Comparison of ENCODE assay signal across 8 cellular contexts in genomic region chr14:31208546-31209424, GRCh38. TPM values are rescaled to one million over a fixed set of nuclear protein-coding genes. Genes with fewer than 3 reads are reported as not detected.
DNase-seq lines count a peak whose midpoint lies in the region; ATAC-seq and TF ChIP-seq lines count a peak whose summit lies in the region.

No MANE protein-coding gene starts in this region.

- H3K9me3 ChIP-seq in AG04450 (ENCODE audit: control insufficient read depth, insufficient read depth, low read length) (no peaks in the 10 kb centered on the region; the same call in 1 of the 2 replicates), left lung (no peaks in the 10 kb centered on the region), stomach (no peaks in the 10 kb centered on the region)

- H3K4me1 ChIP-seq in left lung (peaks cover 13 to 31% of the 10 kb centered on the region in 2 donors), stomach (peaks cover 14 to 42% (median 32%) of the 10 kb centered on the region in 4 donors)

- intact Hi-C loops in left lung (cut with DNase I) (no loop called here), stomach (cut with DNase I; ENCODE audit: low total_unique reads) (no loop called here)

- H3K27me3 ChIP-seq in AG04450 (ENCODE audit: control insufficient read depth, insufficient read depth, low read length) (no peaks in the 10 kb centered on the region), left lung (no peaks in the 10 kb centered on the region), stomach (no peaks in the 10 kb centered on the region)

- no peak for TF ChIP-seq EP300 in stomach (IDR thresholded peaks at IDR 0.05)

- peaks cover 26 to 30% (median 28%) of the 10 kb centered on the region in 3 donors for H3K4me1 Mint-ChIP-seq in IgD-negative memory B cell
- peaks cover 30% of the 10 kb centered on the region for H3K4me1 Mint-ChIP-seq in activated naive CD8-positive, alpha-beta T cell treated with anti-CD3 and anti-CD28 coated beads, Interleukin-2, amount 10 ng/mL, durations not matched to agents 7 days and 5 days

- TF ChIP-seq CTCF in AG04450 (IDR thresholded peaks at IDR 0.05; ENCODE audit: low read depth, low read length) = no peak
- no peak for TF ChIP-seq CTCF in left lung (IDR thresholded peaks at IDR 0.05)
- no peak for TF ChIP-seq CTCF in stomach (IDR thresholded peaks at IDR 0.05)

- H3K36me3 ChIP-seq in left lung (peaks cover 0 to 5% of the 10 kb centered on the region in 2 donors), stomach (peaks cover 0 to 6% (median 5%) of the 10 kb centered on the region in 4 donors)

- H3K27ac Mint-ChIP-seq in IgD-negative memory B cell = peak overlapping the region; percentile 99 to 100 (median 99)
- H3K27ac Mint-ChIP-seq in activated naive CD8-positive, alpha-beta T cell treated with anti-CD3 and anti-CD28 coated beads, Interleukin-2, amount 10 ng/mL, durations not matched to agents 7 days and 5 days = peak overlapping the region; percentile 100

- H3K9me3 Mint-ChIP-seq in IgD-negative memory B cell = no peaks in the 10 kb centered on the region
- peaks cover 2% of the 10 kb centered on the region for H3K9me3 Mint-ChIP-seq in activated naive CD8-positive, alpha-beta T cell treated with anti-CD3 and anti-CD28 coated beads, Interleukin-2, amount 10 ng/mL, durations not matched to agents 7 days and 5 days

- DNase-seq in AG04450 (ENCODE audit: low read depth, low spot score) = no peak
- DNase-seq in activated naive CD8-positive, alpha-beta T cell treated with anti-CD3 and anti-CD28 coated beads, Interleukin-2, amount 10 ng/mL, durations not matched to agents 7 days and 5 days = peak; percentile 34
- DNase-seq in left lung = no peak
- DNase-seq in stomach = no peak
- no peak for DNase-seq in midbrain (lab: John Stamatoyannopoulos, UW)

- peaks cover 1% of the 10 kb centered on the region for H3K36me3 Mint-ChIP-seq in IgD-negative memory B cell
- peaks cover 10% of the 10 kb centered on the region for H3K36me3 Mint-ChIP-seq in activated naive CD8-positive, alpha-beta T cell treated with anti-CD3 and anti-CD28 coated beads, Interleukin-2, amount 10 ng/mL, durations not matched to agents 7 days and 5 days

- ATAC-seq in activated naive CD8-positive, alpha-beta T cell treated with anti-CD3 and anti-CD28 coated beads, Interleukin-2, amount 10 ng/mL, durations not matched to agents 7 days and 5 days (ENCODE audit: low read depth) = no peak
- ATAC-seq in left lung (no peak), GM21717 (IDR thresholded peaks at IDR 0.05; ENCODE audit: unreplicated experiment) (no peak), HG03097 (IDR thresholded peaks at IDR 0.05; ENCODE audit: low FRiP score, unreplicated experiment) (no peak)

- H3K4me3 ChIP-seq in AG04450 (ENCODE audit: low read depth, low read length) (peak overlapping the region; percentile 77), left lung (peak overlapping the region; percentile 79 to 81), stomach (peak overlapping the region; percentile 64 to 84 (median 72))

- no peak for TF ChIP-seq POLR2A in stomach (IDR thresholded peaks at IDR 0.05)

- H3K27ac ChIP-seq in AG04450 (ENCODE audit: low read depth, low read length) (peak overlapping the region; percentile 99), left lung (peak overlapping the region; percentile 99 to 100), stomach (peak overlapping the region; percentile 97 to 100 (median 99))

- 72 to 77% (median 75%) methylated on average over 16 of the region's 16 CpGs for WGBS in stomach, 5 donors

- POLR2A ChIA-PET in AG04450 (lab: Yijun Ruan, JAX) = interaction anchor here (0.6 to 2.6 kb wide), 5 partner anchors 14 to 212 kb away, joined by 3 to 23 read pairs (median 9); partner anchors contain the start of gene HEATR5A
- POLR2A ChIA-PET in activated naive CD8-positive, alpha-beta T cell treated with anti-CD3 and anti-CD28 coated beads, Interleukin-2, amount 10 ng/mL, durations not matched to agents 7 days and 5 days (lab: Charles Lee) = interaction anchor here (0.7 to 3.7 kb wide), 9 partner anchors 13 to 587 kb away, joined by 3 to 22 read pairs (median 6); partner anchors contain the start of genes AP4S1, HEATR5A, SCFD1 and STRN3

- peak overlapping the region; percentile 95 to 99 (median 98) for H3K4me3 Mint-ChIP-seq in IgD-negative memory B cell
- peak overlapping the region; percentile 95 for H3K4me3 Mint-ChIP-seq in activated naive CD8-positive, alpha-beta T cell treated with anti-CD3 and anti-CD28 coated beads, Interleukin-2, amount 10 ng/mL, durations not matched to agents 7 days and 5 days

- no peaks in the 10 kb centered on the region for H3K27me3 Mint-ChIP-seq in IgD-negative memory B cell
- H3K27me3 Mint-ChIP-seq in activated naive CD8-positive, alpha-beta T cell treated with anti-CD3 and anti-CD28 coated beads, Interleukin-2, amount 10 ng/mL, durations not matched to agents 7 days and 5 days = no peaks in the 10 kb centered on the region

- CTCF ChIA-PET in AG04450 (lab: Charles Lee) = interaction anchor here (0.8 to 3.7 kb wide), 10 partner anchors 10 to 142 kb away, joined by 3 to 19 read pairs (median 6); no protein-coding TSS in a partner anchor

RNA-seq across cellular contexts. Expression of gene HECTD1, which starts 1.2 kb away (rescaled TPM):
- polyA plus RNA-seq in AG04450 (2011; rRNA removed) (96.5 and 121 TPM in 2 replicates), IgD-negative memory B cell (30.9 TPM), stomach (10 to 100 TPM; 33.5 to 44.3 (median 35.6) TPM)
- 266 and 349 TPM in 2 replicates for polyA minus RNA-seq in AG04450 (2011; rRNA and poly(A)+ RNA removed)
- total RNA-seq in activated naive CD8-positive, alpha-beta T cell treated with anti-CD3 and anti-CD28 coated beads, Interleukin-2, amount 10 ng/mL, durations not matched to agents 7 days and 5 days = 100 to 1,000 TPM; 105 to 117 TPM
- total RNA-seq in left lung (100 to 1,000 TPM; 160 to 165 TPM), stomach (100 to 1,000 TPM; 158 to 529 (median 237) TPM)
